Comparison of ENCODE assay signal across 8 cellular contexts in the genomic region with DNA sequence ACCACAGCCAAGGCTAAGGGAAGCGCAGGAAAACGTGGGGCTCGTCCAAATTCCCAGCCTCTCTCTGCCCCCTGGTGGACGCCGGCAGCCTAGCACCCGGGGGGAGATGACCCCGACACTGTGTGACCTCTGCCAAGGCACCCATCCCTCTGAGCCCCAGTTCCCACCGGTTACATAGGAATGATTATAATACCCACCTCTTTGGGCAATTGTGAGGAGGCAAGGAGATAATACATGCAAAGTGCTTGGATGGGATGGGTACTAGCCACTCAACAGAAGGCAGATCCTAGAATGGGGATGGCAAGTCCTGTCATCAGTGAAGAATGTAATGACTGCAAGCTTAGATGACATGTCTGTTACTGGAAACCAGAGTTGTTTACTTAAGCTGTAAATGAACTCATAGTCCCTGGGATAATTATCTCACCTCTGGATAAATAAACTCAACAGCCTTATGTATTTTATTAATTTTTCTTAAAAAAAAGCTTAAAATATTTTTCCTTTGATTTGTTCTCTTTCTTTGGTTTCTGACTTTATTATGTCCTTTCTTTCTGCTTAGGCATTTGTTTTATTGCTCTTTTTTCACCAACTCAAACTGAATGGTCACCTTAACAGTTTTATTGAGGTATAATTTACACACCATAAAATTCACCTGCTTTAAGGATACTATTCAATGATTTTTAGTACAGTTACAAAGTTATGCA. TPM values are rescaled to one million over a fixed set of nuclear protein-coding genes. Genes with fewer than 3 reads are reported as not detected.
DNase-seq lines count a peak whose midpoint lies in the region; ATAC-seq and TF ChIP-seq lines count a peak whose summit lies in the region.

No MANE protein-coding gene starts in this region.

- no peaks in the 10 kb centered on the region for H3K9me3 ChIP-seq in aorta (ENCODE audit: control insufficient read depth, low read length)

- peaks cover 1% of the 10 kb centered on the region for H3K36me3 Mint-ChIP-seq in activated naive CD4-positive, alpha-beta T cell treated with anti-CD3 and anti-CD28 coated beads, Interleukin-2, amount 10 ng/mL, durations not matched to agents 7 days and 5 days
- H3K36me3 Mint-ChIP-seq in progenitor cell of endocrine pancreas (ENCODE audit: insufficient read depth): no peaks in the 10 kb centered on the region

- no peak overlapping the region for H3K4me3 ChIP-seq in aorta (ENCODE audit: low read length in 2 of 2)

- 3 to 4% methylated on average over 8 of the region's 8 CpGs for WGBS in aorta, 2 donors

- peak; percentile 72 for TF ChIP-seq RAD21 in Ishikawa (IDR thresholded peaks at IDR 0.05; ENCODE audit: low read depth)

- H3K9me3 Mint-ChIP-seq in activated naive CD4-positive, alpha-beta T cell treated with anti-CD3 and anti-CD28 coated beads, Interleukin-2, amount 10 ng/mL, durations not matched to agents 7 days and 5 days: no peaks in the 10 kb centered on the region
- peaks cover 2% of the 10 kb centered on the region for H3K9me3 Mint-ChIP-seq in progenitor cell of endocrine pancreas (ENCODE audit: low read depth)

- ATAC-seq in GM21717 (IDR thresholded peaks at IDR 0.05; ENCODE audit: unreplicated experiment) (peak; percentile 53), SK-N-SH treated with all-trans-retinoic acid at 6 μM for 48 hours (peak; percentile 97), aorta (ENCODE audit: low FRiP score) (peak; percentile 67)

- DNase-seq in EL (peak; percentile 86), head of caudate nucleus (peak; percentile 60 to 95 (median 85)), progenitor cell of endocrine pancreas (ENCODE audit: low spot score, unreplicated experiment) (peak; percentile 63), aorta (peak; percentile 70 to 88)
- DNase-seq in activated naive CD4-positive, alpha-beta T cell treated with anti-CD3 and anti-CD28 coated beads, Interleukin-2, amount 10 ng/mL, durations not matched to agents 7 days and 5 days: peak; percentile 72

- H3K4me1 Mint-ChIP-seq in activated naive CD4-positive, alpha-beta T cell treated with anti-CD3 and anti-CD28 coated beads, Interleukin-2, amount 10 ng/mL, durations not matched to agents 7 days and 5 days: peaks cover 13% of the 10 kb centered on the region
- H3K4me1 Mint-ChIP-seq in progenitor cell of endocrine pancreas (ENCODE audit: low read depth): peaks cover 2% of the 10 kb centered on the region

- H3K27me3 ChIP-seq in aorta (ENCODE audit: control insufficient read depth in 1 of 2, insufficient read depth in 2 of 2, low read length in 1 of 2): no peaks in the 10 kb centered on the region

- peak overlapping the region; percentile 54 for H3K4me3 Mint-ChIP-seq in activated naive CD4-positive, alpha-beta T cell treated with anti-CD3 and anti-CD28 coated beads, Interleukin-2, amount 10 ng/mL, durations not matched to agents 7 days and 5 days
- no peak overlapping the region for H3K4me3 Mint-ChIP-seq in progenitor cell of endocrine pancreas (ENCODE audit: low read depth)

- no peaks in the 10 kb centered on the region for H3K36me3 ChIP-seq in aorta (ENCODE audit: control insufficient read depth in 1 of 2, insufficient read depth in 2 of 2, low read length in 1 of 2)

- peak; percentile 71 for TF ChIP-seq CTCF in progenitor cell of endocrine pancreas (IDR thresholded peaks at IDR 0.05; ENCODE audit: unreplicated experiment)

- H3K4me1 ChIP-seq in aorta (ENCODE audit: control insufficient read depth in 1 of 2, insufficient read depth in 2 of 2, low read length in 2 of 2): no peaks in the 10 kb centered on the region

- no peak overlapping the region for H3K27ac ChIP-seq in aorta (ENCODE audit: low read depth in 1 of 2, low read length in 2 of 2)

- no peak for TF ChIP-seq EP300 in Ishikawa (IDR thresholded peaks at IDR 0.05; ENCODE audit: borderline replicate concordance)

- intact Hi-C loops in head of caudate nucleus (cut with DNase I) (no loop called here), aorta (cut with DNase I) (no loop called here)

- CTCF ChIA-PET in activated naive CD4-positive, alpha-beta T cell treated with anti-CD3 and anti-CD28 coated beads, Interleukin-2, amount 10 ng/mL, durations not matched to agents 7 days and 5 days (lab: Charles Lee): interaction anchor here (0.6 to 2.2 kb wide), 13 partner anchors 10 to 193 kb away, joined by 3 to 15 read pairs (median 3); a partner anchor contains a TSS

- H3K27ac Mint-ChIP-seq in activated naive CD4-positive, alpha-beta T cell treated with anti-CD3 and anti-CD28 coated beads, Interleukin-2, amount 10 ng/mL, durations not matched to agents 7 days and 5 days: peak overlapping the region; percentile 89
- no peak overlapping the region for H3K27ac Mint-ChIP-seq in progenitor cell of endocrine pancreas

- peaks cover 11% of the 10 kb centered on the region for H3K27me3 Mint-ChIP-seq in activated naive CD4-positive, alpha-beta T cell treated with anti-CD3 and anti-CD28 coated beads, Interleukin-2, amount 10 ng/mL, durations not matched to agents 7 days and 5 days
- peaks cover 10% of the 10 kb centered on the region for H3K27me3 Mint-ChIP-seq in progenitor cell of endocrine pancreas

TF ChIP-seq in Ishikawa, 13 proteins besides CTCF, POLR2A, EP300 and RAD21:
- TF ChIP-seq TCF12 (IDR thresholded peaks at IDR 0.05; ENCODE audit: low read depth): no peak
- TF ChIP-seq, protein P1, sequence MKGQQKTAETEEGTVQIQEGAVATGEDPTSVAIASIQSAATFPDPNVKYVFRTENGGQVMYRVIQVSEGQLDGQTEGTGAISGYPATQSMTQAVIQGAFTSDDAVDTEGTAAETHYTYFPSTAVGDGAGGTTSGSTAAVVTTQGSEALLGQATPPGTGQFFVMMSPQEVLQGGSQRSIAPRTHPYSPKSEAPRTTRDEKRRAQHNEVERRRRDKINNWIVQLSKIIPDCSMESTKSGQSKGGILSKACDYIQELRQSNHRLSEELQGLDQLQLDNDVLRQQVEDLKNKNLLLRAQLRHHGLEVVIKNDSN (IDR thresholded peaks at IDR 0.05): no peak

TF ChIP-seq in SK-N-SH treated with all-trans-retinoic acid at 6 μM for 48 hours, 23 proteins besides CTCF, POLR2A, EP300 and RAD21:
- TF ChIP-seq GLIS3 (CRISPR knock-in tag; IDR thresholded peaks at IDR 0.05) (no peak), OSR1 (CRISPR knock-in tag; IDR thresholded peaks at IDR 0.05) (no peak), ZFP3 (CRISPR knock-in tag; IDR thresholded peaks at IDR 0.05) (no peak), TCF4 (CRISPR knock-in tag; IDR thresholded peaks at IDR 0.05; ENCODE audit: borderline replicate concordance) (no peak), BACH2 (CRISPR knock-in tag; IDR thresholded peaks at IDR 0.05; ENCODE audit: borderline replicate concordance) (no peak), ZNF565 (CRISPR knock-in tag; conservative IDR thresholded peaks at IDR 0.05; ENCODE audit: low read depth) (no peak), SNAI2 (CRISPR knock-in tag; IDR thresholded peaks at IDR 0.05) (no peak), CSDC2 (CRISPR knock-in tag; IDR thresholded peaks at IDR 0.05) (no peak), TOX (CRISPR knock-in tag; IDR thresholded peaks at IDR 0.05; ENCODE audit: borderline replicate concordance) (no peak), ZFP30 (CRISPR knock-in tag; IDR thresholded peaks at IDR 0.05) (no peak)
- TF ChIP-seq, protein P2, sequence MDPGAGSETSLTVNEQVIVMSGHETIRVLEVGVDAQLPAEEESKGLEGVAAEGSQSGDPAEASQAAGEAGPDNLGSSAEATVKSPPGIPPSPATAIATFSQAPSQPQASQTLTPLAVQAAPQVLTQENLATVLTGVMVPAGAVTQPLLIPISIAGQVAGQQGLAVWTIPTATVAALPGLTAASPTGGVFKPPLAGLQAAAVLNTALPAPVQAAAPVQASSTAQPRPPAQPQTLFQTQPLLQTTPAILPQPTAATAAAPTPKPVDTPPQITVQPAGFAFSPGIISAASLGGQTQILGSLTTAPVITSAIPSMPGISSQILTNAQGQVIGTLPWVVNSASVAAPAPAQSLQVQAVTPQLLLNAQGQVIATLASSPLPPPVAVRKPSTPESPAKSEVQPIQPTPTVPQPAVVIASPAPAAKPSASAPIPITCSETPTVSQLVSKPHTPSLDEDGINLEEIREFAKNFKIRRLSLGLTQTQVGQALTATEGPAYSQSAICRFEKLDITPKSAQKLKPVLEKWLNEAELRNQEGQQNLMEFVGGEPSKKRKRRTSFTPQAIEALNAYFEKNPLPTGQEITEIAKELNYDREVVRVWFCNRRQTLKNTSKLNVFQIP (CRISPR knock-in tag; IDR thresholded peaks at IDR 0.05; ENCODE audit: borderline replicate concordance, low read depth): no peak
- TF ChIP-seq, protein P3, sequence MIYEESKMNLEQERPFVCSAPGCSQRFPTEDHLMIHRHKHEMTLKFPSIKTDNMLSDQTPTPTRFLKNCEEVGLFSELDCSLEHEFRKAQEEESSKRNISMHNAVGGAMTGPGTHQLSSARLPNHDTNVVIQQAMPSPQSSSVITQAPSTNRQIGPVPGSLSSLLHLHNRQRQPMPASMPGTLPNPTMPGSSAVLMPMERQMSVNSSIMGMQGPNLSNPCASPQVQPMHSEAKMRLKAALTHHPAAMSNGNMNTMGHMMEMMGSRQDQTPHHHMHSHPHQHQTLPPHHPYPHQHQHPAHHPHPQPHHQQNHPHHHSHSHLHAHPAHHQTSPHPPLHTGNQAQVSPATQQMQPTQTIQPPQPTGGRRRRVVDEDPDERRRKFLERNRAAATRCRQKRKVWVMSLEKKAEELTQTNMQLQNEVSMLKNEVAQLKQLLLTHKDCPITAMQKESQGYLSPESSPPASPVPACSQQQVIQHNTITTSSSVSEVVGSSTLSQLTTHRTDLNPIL (CRISPR knock-in tag; IDR thresholded peaks at IDR 0.05; ENCODE audit: low read depth): no peak
- TF ChIP-seq, protein P4, sequence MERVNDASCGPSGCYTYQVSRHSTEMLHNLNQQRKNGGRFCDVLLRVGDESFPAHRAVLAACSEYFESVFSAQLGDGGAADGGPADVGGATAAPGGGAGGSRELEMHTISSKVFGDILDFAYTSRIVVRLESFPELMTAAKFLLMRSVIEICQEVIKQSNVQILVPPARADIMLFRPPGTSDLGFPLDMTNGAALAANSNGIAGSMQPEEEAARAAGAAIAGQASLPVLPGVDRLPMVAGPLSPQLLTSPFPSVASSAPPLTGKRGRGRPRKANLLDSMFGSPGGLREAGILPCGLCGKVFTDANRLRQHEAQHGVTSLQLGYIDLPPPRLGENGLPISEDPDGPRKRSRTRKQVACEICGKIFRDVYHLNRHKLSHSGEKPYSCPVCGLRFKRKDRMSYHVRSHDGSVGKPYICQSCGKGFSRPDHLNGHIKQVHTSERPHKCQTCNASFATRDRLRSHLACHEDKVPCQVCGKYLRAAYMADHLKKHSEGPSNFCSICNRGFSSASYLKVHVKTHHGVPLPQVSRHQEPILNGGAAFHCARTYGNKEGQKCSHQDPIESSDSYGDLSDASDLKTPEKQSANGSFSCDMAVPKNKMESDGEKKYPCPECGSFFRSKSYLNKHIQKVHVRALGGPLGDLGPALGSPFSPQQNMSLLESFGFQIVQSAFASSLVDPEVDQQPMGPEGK (CRISPR knock-in tag; IDR thresholded peaks at IDR 0.05; ENCODE audit: borderline replicate concordance): no peak

RNA-seq across cellular contexts. Expression of a gene that starts 11.3 kb away (rescaled TPM):
- total RNA-seq in progenitor cell of endocrine pancreas (0.75 and 0.91 TPM in 2 replicates), aorta (1 to 10 TPM in 1 of 2 donors, under 1 TPM in 1; 0.81 to 1.4 TPM)
- polyA plus RNA-seq in aorta: 1 to 10 TPM in 1 of 2 donors, under 1 TPM in 1; 0.03 to 1.0 TPM

RNA-seq across cellular contexts. Expression of a gene that starts 28.8 kb away (rescaled TPM):
- total RNA-seq in progenitor cell of endocrine pancreas: 0.38 TPM in 1 of 2 replicates, not detected in the other
- 1 to 10 TPM in 1 of 2 donors, not detected in 1; 1.3 TPM for total RNA-seq in aorta
- under 1 TPM in 1 of 2 donors, not detected in 1; 0.08 TPM for polyA plus RNA-seq in aorta
